Comparison of ENCODE assay signal across 13 cellular contexts in the genomic region with DNA sequence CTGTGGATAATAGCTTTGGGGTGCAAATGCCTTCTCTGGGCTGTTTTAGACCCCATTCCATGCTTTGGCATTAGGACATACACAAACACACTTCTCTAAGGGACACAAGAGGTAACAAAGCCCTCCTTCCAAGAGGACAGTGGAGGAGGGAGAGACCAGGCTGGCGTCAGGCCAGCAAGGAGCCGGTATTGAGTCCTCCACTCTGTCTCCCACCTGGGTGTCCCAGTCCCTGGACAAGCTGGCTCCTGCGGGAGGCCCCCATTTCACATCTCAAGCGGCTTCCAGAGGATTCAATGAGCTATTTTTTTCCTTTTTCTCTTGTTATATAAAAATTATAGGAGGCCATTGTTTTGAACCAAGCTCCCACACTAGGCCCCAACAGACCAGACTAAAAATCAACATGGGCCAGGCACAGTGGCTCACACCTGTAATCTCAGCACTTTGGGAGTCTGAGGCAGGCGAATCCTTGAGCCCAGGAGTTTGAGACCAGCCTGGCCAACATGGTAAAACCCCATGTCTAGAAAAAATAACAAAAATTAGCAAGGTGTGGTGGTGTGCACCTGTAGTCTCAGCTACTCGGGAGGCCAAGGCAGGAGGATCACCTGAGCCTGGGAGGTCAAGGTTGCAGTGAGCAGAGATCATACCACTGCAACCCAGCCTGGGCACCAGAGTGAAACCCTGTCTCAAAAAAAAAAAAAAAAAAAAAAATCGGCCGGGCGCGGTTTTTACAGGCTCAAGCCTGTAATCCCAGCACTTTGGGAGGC.
DNase-seq lines count a peak whose midpoint lies in the region; ATAC-seq, FAIRE-seq and TF ChIP-seq lines count a peak whose summit lies in the region.
"Had no signal": no experiment of that assay in that cellular context is flagged by ENCODE, and none has a peak within 500 bp of the region (broad histone marks: within the 10 kb centered on the region; RNA-seq: fewer than 3 reads in every experiment).

No MANE protein-coding gene starts in this region.

- no peak overlapping the region for H2AFZ ChIP-seq in ACC112 (ENCODE audit: low read length, unreplicated experiment)
- no peak overlapping the region for H2AFZ ChIP-seq in OCI-LY1 (ENCODE audit: low read length)

- ATAC-seq in psoas muscle = no peak
- ATAC-seq: mucosa of descending colon had no signal

- H3F3A ChIP-seq in OCI-LY1 (ENCODE audit: insufficient read depth, low read length) = no peaks in the 10 kb centered on the region

- 86 to 95% methylated on average over 7 to 10 of the region's 10 CpGs for WGBS in esophagus squamous epithelium, 2 donors
- WGBS in psoas muscle, 3 donors = 95 to 97% (median 95%) methylated on average over 10 of the region's 10 CpGs

- TF ChIP-seq POLR2A in esophagus squamous epithelium (IDR thresholded peaks at IDR 0.05) = no peak

- no peak for FAIRE-seq in HTR-8/SVneo (lab: Jason Lieb, UNC)
- FAIRE-seq: G401.6 had no signal

- H3K27ac ChIP-seq in ACC112 (ENCODE audit: low read depth, low read length) (peak overlapping the region; percentile 100), OCI-LY1 (ENCODE audit: low read depth, low read length, poor library complexity, severe bottlenecking) (peak overlapping the region; percentile 86), esophagus squamous epithelium (peak overlapping the region; percentile 65 to 93 (median 89)), psoas muscle (peak overlapping the region; percentile 19)

- H3K4me3 ChIP-seq in ACC112 (ENCODE audit: low read depth, low read length) (no peak overlapping the region), OCI-LY1 (ENCODE audit: low read depth, low read length, poor library complexity, severe bottlenecking) (no peak overlapping the region), esophagus squamous epithelium (no peak overlapping the region), psoas muscle (no peak overlapping the region)
- H3K4me3 ChIP-seq: mucosa of descending colon had no signal

- intact Hi-C loops in esophagus squamous epithelium (cut with DNase I) (no loop called here), psoas muscle (cut with DNase I) (loop anchor here in 1 of 2 donors (10.0 kb wide), 1 partner anchor 261 kb away; no protein-coding TSS in a partner anchor)

- no peak overlapping the region for H3K4me2 ChIP-seq in OCI-LY1 (ENCODE audit: low read length)

- H3K9me3 ChIP-seq in OCI-LY1 (ENCODE audit: low read length) = no peaks in the 10 kb centered on the region
- H3K9me3 ChIP-seq in esophagus squamous epithelium = no peaks in the 10 kb centered on the region
- no peaks in the 10 kb centered on the region for H3K9me3 ChIP-seq in psoas muscle
- H3K9me3 ChIP-seq: mucosa of descending colon had no signal

- H3K79me2 ChIP-seq in ACC112 (ENCODE audit: control insufficient read depth, insufficient read depth, low read length, unreplicated experiment) (no peaks in the 10 kb centered on the region), OCI-LY1 (ENCODE audit: insufficient read depth, low read length) (no peaks in the 10 kb centered on the region)

- H3K27me3 ChIP-seq in ACC112 (ENCODE audit: insufficient read depth, low read length) = no peaks in the 10 kb centered on the region
- H3K27me3 ChIP-seq in OCI-LY1 (ENCODE audit: insufficient read depth, low read length) = no peaks in the 10 kb centered on the region
- no peaks in the 10 kb centered on the region for H3K27me3 ChIP-seq in esophagus squamous epithelium
- H3K27me3 ChIP-seq in psoas muscle (ENCODE audit: insufficient read depth in 3 of 3, low read length in 2 of 3) = no peaks in the 10 kb centered on the region

- DNase-seq in esophagus squamous epithelium (lab: John Stamatoyannopoulos, UW) (no peak), psoas muscle (no peak), HTR-8/SVneo (ENCODE audit: insufficient read length, low spot score) (no peak), HT-29 (ENCODE audit: low spot score) (no peak), mesenteric fat pad (ENCODE audit: low spot score) (no peak)
- no peak for DNase-seq in stimulated activated CD8-positive, alpha-beta memory T cell treated with anti-CD3 and anti-CD28 coated beads, Interleukin-4, amount 100 ng/mL, for 48 hours
- DNase-seq: CD4-positive, CD25-positive, alpha-beta regulatory T cell; GOT3; mucosa of descending colon; stimulated activated naive CD4-positive, alpha-beta T cell treated with Interleukin-2 at 50 U/mL for 16 hours had no signal

- TF ChIP-seq CTCF in OCI-LY1 (IDR thresholded peaks at IDR 0.05; ENCODE audit: low read length) = no peak
- no peak for TF ChIP-seq CTCF in esophagus squamous epithelium (IDR thresholded peaks at IDR 0.05)
- no peak for TF ChIP-seq CTCF in psoas muscle (IDR thresholded peaks at IDR 0.05)

- H3K9ac ChIP-seq in OCI-LY1 (ENCODE audit: low read length) = no peak overlapping the region

- peaks cover 67% of the 10 kb centered on the region for H3K4me1 ChIP-seq in ACC112 (ENCODE audit: control insufficient read depth, insufficient read depth, low read length, unreplicated experiment)
- H3K4me1 ChIP-seq in OCI-LY1 (ENCODE audit: insufficient read depth, low read length, severe bottlenecking) = peaks cover 46% of the 10 kb centered on the region
- H3K4me1 ChIP-seq in esophagus squamous epithelium = peaks cover 26 to 65% (median 52%) of the 10 kb centered on the region in 3 donors
- peaks cover 33% of the 10 kb centered on the region for H3K4me1 ChIP-seq in psoas muscle

- H4K20me1 ChIP-seq in OCI-LY1 (ENCODE audit: insufficient read depth, low read length) = no peaks in the 10 kb centered on the region

- H3K36me3 ChIP-seq in ACC112 (ENCODE audit: insufficient read depth, low read length) = no peaks in the 10 kb centered on the region
- no peaks in the 10 kb centered on the region for H3K36me3 ChIP-seq in OCI-LY1 (ENCODE audit: insufficient read depth, low read length)
- no peaks in the 10 kb centered on the region for H3K36me3 ChIP-seq in esophagus squamous epithelium
- no peaks in the 10 kb centered on the region for H3K36me3 ChIP-seq in psoas muscle (ENCODE audit: insufficient read depth in 1 of 2, low read depth in 1 of 2)

- no peaks in the 10 kb centered on the region for H3K9me2 ChIP-seq in OCI-LY1 (ENCODE audit: low read depth, low read length)

Comparison
In these comparisons a context has a peak if more than half of its experiments do, and no peak if none do; other contexts are left out.
1. H3K27ac ChIP-seq: peak in every context shown above with its lines; median percentile 100 in ACC112; 89 in esophagus squamous epithelium; 86 in OCI-LY1; 19 in psoas muscle.